In genomic region chr1:204152310-204153044, GRCh38 we compare ENCODE assay signal across 8 cellular contexts. TPM values are rescaled to one million over a fixed set of nuclear protein-coding genes. Genes with fewer than 3 reads are reported as not detected.
DNase-seq lines count a peak whose midpoint lies in the region; ATAC-seq and TF ChIP-seq lines count a peak whose summit lies in the region.

No MANE protein-coding gene starts in this region.

- peaks cover 0 to 10% (median 0%) of the 10 kb centered on the region in 11 experiments; a peak in 2 of 22 replicates for H4K20me1 ChIP-seq in BLaER1 treated with 17β-estradiol and CSF1 and Interleukin-3, amounts not matched to agents 10 nM and 100 nM

- peak overlapping the region; percentile 63 to 85 (median 76) for H3K4me3 ChIP-seq in BLaER1 treated with 17β-estradiol and CSF1 and Interleukin-3, amounts not matched to agents 10 nM and 100 nM
- peak overlapping the region; percentile 45 to 63 for H3K4me3 ChIP-seq in Panc1 (ENCODE audit: low read depth in 2 of 2, low read length in 2 of 2)
- peak overlapping the region; percentile 66 to 68 for H3K4me3 ChIP-seq in esophagus (ENCODE audit: low read depth in 1 of 2, low read length in 2 of 2)
- H3K4me3 ChIP-seq in neuron (ENCODE audit: low read length) = peak overlapping the region; percentile 61

- ATAC-seq in Panc1 (peak; percentile 41; the same call in 1 of the 2 replicates), HG02970 (IDR thresholded peaks at IDR 0.05; ENCODE audit: low FRiP score, unreplicated experiment) (no peak), HG02884 (IDR thresholded peaks at IDR 0.05; ENCODE audit: unreplicated experiment) (no peak)

- TF ChIP-seq CTCF in Panc1 (IDR thresholded peaks at IDR 0.05) = no peak

- intact Hi-C loops in Panc1 (cut with micrococcal nuclease; ENCODE audit: unreplicated experiment) = no loop called here

- in situ Hi-C loops in Panc1 (cut with HindIII; ENCODE audit: low pct_unique_long_range_greater_than_20kb, low sequenced_read_pairs) = no loop called here

- POLR2A ChIA-PET in Panc1 (lab: Charles Lee) = interaction anchor here (0.5 kb wide), 1 partner anchor 1245 kb away, joined by 3 read pairs; no protein-coding TSS in a partner anchor

- no TSS peak for BruUV-seq in Panc1 (replicated peaks; lab: Mats Ljungman, UMichigan)

- no peaks in the 10 kb centered on the region for H3K9me3 ChIP-seq in BLaER1 treated with 17β-estradiol and CSF1 and Interleukin-3, amounts not matched to agents 10 nM and 100 nM (replicated peaks in 1 of 11)
- no peaks in the 10 kb centered on the region for H3K9me3 ChIP-seq in Panc1 (ENCODE audit: control insufficient read depth, insufficient read depth, low read depth, low read length)
- no peaks in the 10 kb centered on the region for H3K9me3 ChIP-seq in esophagus (ENCODE audit: control insufficient read depth in 2 of 2, insufficient read depth in 1 of 2, low read depth in 1 of 2, low read length in 1 of 2)
- H3K9me3 ChIP-seq in neuron (ENCODE audit: low read length) = no peaks in the 10 kb centered on the region

- DNase-seq in Panc1 (ENCODE audit: low read depth, low spot score) (no peak), cerebellar cortex (ENCODE audit: low spot score) (no peak)
- no peak for DNase-seq in NK-92 treated with Interleukin-12 subunit alpha and Interleukin-12 subunit beta, amount 100 ng/mL, for 24 hours (lab: John Stamatoyannopoulos, UW)

- H3K27me3 ChIP-seq in BLaER1 treated with 17β-estradiol and CSF1 and Interleukin-3, amounts not matched to agents 10 nM and 100 nM = peaks cover 0 to 21% (median 6%) of the 10 kb centered on the region in 11 experiments; a peak in 13 of 22 replicates
- H3K27me3 ChIP-seq in Panc1 (ENCODE audit: control insufficient read depth, insufficient read depth, low read length) (no peaks in the 10 kb centered on the region; the same call in 1 of the 2 replicates), esophagus (ENCODE audit: control insufficient read depth in 1 of 2, insufficient read depth in 2 of 2, low read length in 2 of 2) (no peaks in the 10 kb centered on the region), neuron (ENCODE audit: insufficient read depth, low read length) (peaks cover 8% of the 10 kb centered on the region)

- H3K4me1 ChIP-seq in BLaER1 treated with 17β-estradiol and CSF1 and Interleukin-3, amounts not matched to agents 10 nM and 100 nM = peaks cover 13 to 25% (median 21%) of the 10 kb centered on the region in 10 experiments; a peak in 19 of 20 replicates
- H3K4me1 ChIP-seq in Panc1 (ENCODE audit: control insufficient read depth, insufficient read depth, low read length) (no peaks in the 10 kb centered on the region), esophagus (ENCODE audit: control insufficient read depth in 2 of 2, insufficient read depth in 2 of 2, low read length in 1 of 2) (peaks cover 11 to 30% of the 10 kb centered on the region in 2 donors), neuron (ENCODE audit: insufficient read depth, low read length) (peaks cover 30% of the 10 kb centered on the region)

- 29 to 34% methylated on average over 22 to 25 of the region's 25 CpGs for WGBS in esophagus, 2 donors

- H2AFZ ChIP-seq in neuron (ENCODE audit: low read depth, low read length) = peak overlapping the region; percentile 81

- no peaks in the 10 kb centered on the region for H3K36me3 ChIP-seq in BLaER1 treated with 17β-estradiol and CSF1 and Interleukin-3, amounts not matched to agents 10 nM and 100 nM
- H3K36me3 ChIP-seq in Panc1 (ENCODE audit: control insufficient read depth, insufficient read depth, low read length) (no peaks in the 10 kb centered on the region), esophagus (ENCODE audit: control insufficient read depth in 2 of 2, insufficient read depth in 2 of 2, low read length in 1 of 2) (no peaks in the 10 kb centered on the region), neuron (ENCODE audit: insufficient read depth, low read length) (no peaks in the 10 kb centered on the region)

- H3K9ac ChIP-seq in BLaER1 treated with 17β-estradiol and CSF1 and Interleukin-3, amounts not matched to agents 10 nM and 100 nM = peak overlapping the region; percentile 71 to 85 (median 79)

- CTCF ChIA-PET in Panc1 (lab: Charles Lee) = interaction anchor here (1.0 kb wide), 1 partner anchor 11 kb away, joined by 3 read pairs; no protein-coding TSS in a partner anchor

- H3K4me2 ChIP-seq in BLaER1 treated with 17β-estradiol and CSF1 and Interleukin-3, amounts not matched to agents 10 nM and 100 nM = peak overlapping the region; percentile 89 to 99 (median 95)

- H3K27ac ChIP-seq in BLaER1 treated with 17β-estradiol and CSF1 and Interleukin-3, amounts not matched to agents 10 nM and 100 nM = peak overlapping the region in 10 of 11 experiments; percentile 60 to 80 (median 66); a peak in 20 of 22 replicates
- no peak overlapping the region for H3K27ac ChIP-seq in Panc1 (ENCODE audit: low read length)
- H3K27ac ChIP-seq in esophagus (ENCODE audit: low read depth in 2 of 2, low read length in 1 of 2) = peak overlapping the region; percentile 23 to 72

RNA-seq across cellular contexts. Expression of gene ETNK2, which starts 0.6 kb away (rescaled TPM):
- 6.7 TPM for total RNA-seq in Panc1 (2021; ENCODE audit: unreplicated experiment)
- 6.0 TPM for polyA plus RNA-seq in Panc1 (2012; ENCODE audit: insufficient read length)
- polyA plus RNA-seq in esophagus = 10 to 100 TPM in 1 of 2 donors, 1 to 10 TPM in 1; 9.5 to 16.1 TPM

RNA-seq across cellular contexts. Expression of gene REN, which starts 13.7 kb away (rescaled TPM):
- total RNA-seq in Panc1 (2021; ENCODE audit: unreplicated experiment) = not detected
- not detected for polyA plus RNA-seq in Panc1 (2012; ENCODE audit: insufficient read length)
- polyA plus RNA-seq in esophagus = under 1 TPM; 0.18 to 0.27 TPM

RNA-seq across cellular contexts. Expression of gene KISS1, which starts 43.8 kb away (rescaled TPM):
- total RNA-seq in Panc1 (2021; ENCODE audit: unreplicated experiment) = not detected
- polyA plus RNA-seq in Panc1 (2012; ENCODE audit: insufficient read length) = not detected
- polyA plus RNA-seq in esophagus = not detected
